ENCODE assay signal across 15 cellular contexts in the genomic region with DNA sequence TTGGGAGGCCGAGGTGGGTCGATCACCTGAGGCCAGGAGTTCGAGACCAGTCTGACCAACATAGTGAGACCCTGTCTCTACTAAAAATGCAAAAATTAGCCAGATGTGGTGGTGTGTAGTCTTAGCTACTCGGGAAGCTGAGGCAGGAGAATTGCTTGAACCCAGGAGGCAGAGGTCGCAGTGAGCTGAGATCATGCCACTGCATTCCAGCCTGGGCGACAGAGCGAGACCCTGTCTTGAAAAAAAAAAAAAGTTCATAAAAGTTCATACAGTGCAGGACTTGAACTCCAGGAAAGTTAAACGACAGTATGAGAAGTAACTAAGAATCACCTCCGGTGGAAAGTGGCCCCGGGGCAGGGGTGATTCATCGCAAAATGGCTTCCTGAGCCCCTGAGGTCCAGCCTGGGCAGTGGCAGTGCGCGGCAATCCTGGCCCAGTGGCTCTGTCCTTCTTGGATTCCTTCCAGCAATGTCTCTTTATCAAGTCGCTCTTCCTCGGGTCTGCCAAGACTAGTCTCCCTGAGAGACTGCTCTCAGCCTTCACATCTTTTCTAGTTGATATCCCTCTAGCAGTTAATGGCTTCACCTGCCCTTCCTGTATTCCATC. TPM values are rescaled to one million over a fixed set of nuclear protein-coding genes. Genes with fewer than 3 reads are reported as not detected.
DNase-seq lines count a peak whose midpoint lies in the region; ATAC-seq and TF ChIP-seq lines count a peak whose summit lies in the region.
"Had no signal": no experiment of that assay in that cellular context is flagged by ENCODE, and none has a peak within 500 bp of the region (broad histone marks: within the 10 kb centered on the region; RNA-seq: fewer than 3 reads in every experiment).

No MANE protein-coding gene starts in this region.

- H3K4me3 Mint-ChIP-seq in natural killer cell treated with Interleukin-12 subunit alpha and Interleukin-12 subunit beta and Interleukin-15 and Interleukin-18, amount 100 ng/mL, for 72 hours: no peak overlapping the region
- H3K4me3 Mint-ChIP-seq in natural killer cell (no peak overlapping the region), type B pancreatic cell (no peak overlapping the region), glutamatergic neuron (ENCODE audit: unreplicated experiment) (no peak overlapping the region)
- H3K4me3 Mint-ChIP-seq: activated CD4-positive, alpha-beta memory T cell treated with anti-CD3 and anti-CD28 coated beads for 36 hours; activated naive CD8-positive, alpha-beta T cell treated with anti-CD3 and anti-CD28 coated beads, Interleukin-2, amount 10 ng/mL, durations not matched to agents 7 days and 5 days; activated T-cell treated with anti-CD3 and anti-CD28 coated beads, Interleukin-2, amount 50 U/mL, for 24 hours had no signal

- ATAC-seq in natural killer cell treated with Interleukin-12 subunit alpha and Interleukin-12 subunit beta and Interleukin-15 and Interleukin-18, amount 100 ng/mL, for 72 hours: no peak
- no peak for ATAC-seq in natural killer cell

- no peak overlapping the region for H3K27ac Mint-ChIP-seq in natural killer cell treated with Interleukin-12 subunit alpha and Interleukin-12 subunit beta and Interleukin-15 and Interleukin-18, amount 100 ng/mL, for 72 hours
- H3K27ac Mint-ChIP-seq in natural killer cell (no peak overlapping the region), type B pancreatic cell (peak overlapping the region; percentile 1), glutamatergic neuron (ENCODE audit: unreplicated experiment) (no peak overlapping the region)
- H3K27ac Mint-ChIP-seq: activated CD4-positive, alpha-beta memory T cell treated with anti-CD3 and anti-CD28 coated beads for 36 hours; activated naive CD8-positive, alpha-beta T cell treated with anti-CD3 and anti-CD28 coated beads, Interleukin-2, amount 10 ng/mL, durations not matched to agents 7 days and 5 days; activated T-cell treated with anti-CD3 and anti-CD28 coated beads, Interleukin-2, amount 50 U/mL, for 24 hours had no signal

- no peak for TF ChIP-seq CTCF in natural killer cell (IDR thresholded peaks at IDR 0.05)
- no peak for TF ChIP-seq CTCF in type B pancreatic cell (conservative IDR thresholded peaks at IDR 0.05)
- TF ChIP-seq CTCF in glutamatergic neuron (IDR thresholded peaks at IDR 0.05; ENCODE audit: partially characterized antibody, unreplicated experiment): no peak

- intact Hi-C loops in natural killer cell (cut with micrococcal nuclease): no loop called here

- peak; percentile 52 for DNase-seq in natural killer cell treated with Interleukin-12 subunit alpha and Interleukin-12 subunit beta and Interleukin-15 and Interleukin-18, amount 100 ng/mL, for 72 hours (ENCODE audit: low spot score)
- DNase-seq in natural killer cell: no peak
- peak; percentile 39 for DNase-seq in T1000 (lab: John Stamatoyannopoulos, UW)
- peak; percentile 78 for DNase-seq in islet precursor cell
- DNase-seq in type B pancreatic cell (ENCODE audit: extremely low spot score, unreplicated experiment): no peak
- no peak for DNase-seq in NCI-H2227 treated with DMSO at 0.1 percent for 48 hours (lab: John Stamatoyannopoulos, UW)
- no peak for DNase-seq in glutamatergic neuron
- DNase-seq in ecto neural progenitor cell (ENCODE audit: low spot score): no peak
- DNase-seq: activated CD4-positive, alpha-beta memory T cell treated with anti-CD3 and anti-CD28 coated beads for 36 hours; activated naive CD8-positive, alpha-beta T cell treated with anti-CD3 and anti-CD28 coated beads, Interleukin-2, amount 10 ng/mL, durations not matched to agents 7 days and 5 days; activated T-cell treated with anti-CD3 and anti-CD28 coated beads, Interleukin-2, amount 50 U/mL, for 24 hours; foreskin melanocyte; HCEC 1CT; NCI-H2029; NCI-H510A had no signal

- peaks cover 4 to 8% of the 10 kb centered on the region in 2 donors for H3K27me3 Mint-ChIP-seq in natural killer cell treated with Interleukin-12 subunit alpha and Interleukin-12 subunit beta and Interleukin-15 and Interleukin-18, amount 100 ng/mL, for 72 hours
- H3K27me3 Mint-ChIP-seq in natural killer cell (ENCODE audit: low read depth in 2 of 2): peaks cover 6 to 23% of the 10 kb centered on the region in 2 donors
- peaks cover 15% of the 10 kb centered on the region for H3K27me3 Mint-ChIP-seq in type B pancreatic cell
- peaks cover 2% of the 10 kb centered on the region for H3K27me3 Mint-ChIP-seq in glutamatergic neuron (ENCODE audit: unreplicated experiment)
- H3K27me3 Mint-ChIP-seq: activated CD4-positive, alpha-beta memory T cell treated with anti-CD3 and anti-CD28 coated beads for 36 hours; activated naive CD8-positive, alpha-beta T cell treated with anti-CD3 and anti-CD28 coated beads, Interleukin-2, amount 10 ng/mL, durations not matched to agents 7 days and 5 days; activated T-cell treated with anti-CD3 and anti-CD28 coated beads, Interleukin-2, amount 50 U/mL, for 24 hours had no signal

- H3K36me3 Mint-ChIP-seq in natural killer cell treated with Interleukin-12 subunit alpha and Interleukin-12 subunit beta and Interleukin-15 and Interleukin-18, amount 100 ng/mL, for 72 hours: no peaks in the 10 kb centered on the region
- H3K36me3 Mint-ChIP-seq in natural killer cell (no peaks in the 10 kb centered on the region), type B pancreatic cell (no peaks in the 10 kb centered on the region), glutamatergic neuron (ENCODE audit: unreplicated experiment) (no peaks in the 10 kb centered on the region)
- H3K36me3 Mint-ChIP-seq: activated CD4-positive, alpha-beta memory T cell treated with anti-CD3 and anti-CD28 coated beads for 36 hours; activated naive CD8-positive, alpha-beta T cell treated with anti-CD3 and anti-CD28 coated beads, Interleukin-2, amount 10 ng/mL, durations not matched to agents 7 days and 5 days had no signal

- H3K9me3 Mint-ChIP-seq in natural killer cell treated with Interleukin-12 subunit alpha and Interleukin-12 subunit beta and Interleukin-15 and Interleukin-18, amount 100 ng/mL, for 72 hours: peaks cover 3% of the 10 kb centered on the region
- H3K9me3 Mint-ChIP-seq in natural killer cell (no peaks in the 10 kb centered on the region), type B pancreatic cell (no peaks in the 10 kb centered on the region), glutamatergic neuron (ENCODE audit: unreplicated experiment) (no peaks in the 10 kb centered on the region)
- H3K9me3 Mint-ChIP-seq: activated naive CD8-positive, alpha-beta T cell treated with anti-CD3 and anti-CD28 coated beads, Interleukin-2, amount 10 ng/mL, durations not matched to agents 7 days and 5 days; activated T-cell treated with anti-CD3 and anti-CD28 coated beads, Interleukin-2, amount 50 U/mL, for 24 hours had no signal

- H3K4me1 Mint-ChIP-seq in natural killer cell treated with Interleukin-12 subunit alpha and Interleukin-12 subunit beta and Interleukin-15 and Interleukin-18, amount 100 ng/mL, for 72 hours (ENCODE audit: low read depth in 2 of 2): peaks cover 12 to 19% of the 10 kb centered on the region in 2 donors
- H3K4me1 Mint-ChIP-seq in natural killer cell (no peaks in the 10 kb centered on the region), type B pancreatic cell (ENCODE audit: unreplicated experiment) (peaks cover 29% of the 10 kb centered on the region), glutamatergic neuron (ENCODE audit: low read depth, unreplicated experiment) (peaks cover 4% of the 10 kb centered on the region)

RNA-seq across cellular contexts. Expression of a gene that starts 16.7 kb away (rescaled TPM):
- 1 to 10 TPM; 1.2 to 2.8 TPM for total RNA-seq in natural killer cell treated with Interleukin-12 subunit alpha and Interleukin-12 subunit beta and Interleukin-15 and Interleukin-18, amount 100 ng/mL, for 72 hours
- total RNA-seq in natural killer cell (1 to 10 TPM; 1.5 to 3.7 (median 3.3) TPM), type B pancreatic cell (ENCODE audit: low replicate concordance) (1.0 TPM in 1 of 2 replicates, not detected in the other), glutamatergic neuron (ENCODE audit: unreplicated experiment) (4.4 TPM)

Comparison
In these comparisons a context has a peak if more than half of its experiments do, and no peak if none do; other contexts are left out.
1. DNase-seq: peak in natural killer cell treated with Interleukin-12 subunit alpha and Interleukin-12 subunit beta and Interleukin-15 and Interleukin-18, amount 100 ng/mL, for 72 hours (single experiment), T1000 (single experiment) and islet precursor cell (single experiment); none in natural killer cell (single experiment), type B pancreatic cell (single experiment), NCI-H2227 treated with DMSO at 0.1 percent for 48 hours (single experiment), glutamatergic neuron (single experiment) and ecto neural progenitor cell (single experiment).